In the genomic region with DNA sequence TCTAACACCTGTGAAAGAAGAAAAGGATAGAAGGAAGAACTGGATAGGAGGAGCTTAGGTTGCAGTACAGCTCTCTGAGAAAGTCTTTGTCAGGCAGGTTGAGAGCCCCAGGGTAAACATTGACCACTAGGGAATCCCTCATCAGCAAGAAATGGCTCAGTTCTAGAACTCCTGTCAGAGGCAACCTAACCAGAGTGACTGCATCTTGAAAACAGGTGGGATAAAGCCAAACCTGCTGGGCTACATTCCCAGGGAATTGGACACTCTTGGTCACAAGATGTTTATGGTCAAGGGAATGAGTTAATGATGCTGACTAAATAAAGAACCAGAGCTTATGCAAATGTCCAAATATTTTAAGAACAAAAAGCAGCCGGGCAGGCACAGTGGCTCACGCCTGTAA, we compare ENCODE assay signal across 21 cellular contexts.
"Had no signal": no experiment of that assay in that cellular context is flagged by ENCODE, and none has a peak within 500 bp of the region (broad histone marks: within the 10 kb centered on the region; RNA-seq: fewer than 3 reads in every experiment).

No MANE protein-coding gene starts in this region.

- ATAC-seq: activated CD4-positive, CD25-positive, alpha-beta regulatory T cell treated with anti-CD3 and anti-CD28 coated beads, Interleukin-2, amount 50 U/mL, for 24 hours; activated CD8-positive, alpha-beta T cell treated with anti-CD3 and anti-CD28 coated beads for 36 hours; effector memory CD8-positive, alpha-beta T cell; left lung had no signal

- H3K36me3 ChIP-seq: adrenal gland, ascending aorta, colonic mucosa, left lung, neutrophil, ovary, prostate gland, spleen, thoracic aorta had no signal

- H3K9me3 ChIP-seq: adrenal gland, colonic mucosa, neutrophil, prostate gland, thoracic aorta had no signal

- H3K27me3 Mint-ChIP-seq: activated CD8-positive, alpha-beta T cell treated with anti-CD3 and anti-CD28 coated beads for 36 hours; activated naive CD8-positive, alpha-beta T cell had no signal

- H3K4me1 ChIP-seq: adrenal gland, ascending aorta, colonic mucosa, left lung, prostate gland, spleen had no signal

- H3K27me3 ChIP-seq: ascending aorta, colonic mucosa, left lung, neutrophil, ovary had no signal

- H3K4me3 Mint-ChIP-seq: activated CD4-positive, alpha-beta T cell treated with anti-CD3 and anti-CD28 coated beads, Interleukin-2, amount 10 ng/mL, durations not matched to agents 7 days and 5 days; activated CD8-positive, alpha-beta T cell treated with anti-CD3 and anti-CD28 coated beads for 36 hours; activated naive CD8-positive, alpha-beta T cell; effector memory CD8-positive, alpha-beta T cell; nephron had no signal

- H3K4me3 ChIP-seq: adrenal gland, ascending aorta, colonic mucosa, dorsolateral prefrontal cortex, left lung, lung, ovary, prostate gland, spleen, thoracic aorta had no signal

- H3K27ac ChIP-seq: adrenal gland, ascending aorta, colonic mucosa, dorsolateral prefrontal cortex, left lung, neutrophil, ovary, prostate gland, spleen, thoracic aorta had no signal

- H3K27ac Mint-ChIP-seq: activated CD4-positive, alpha-beta T cell treated with anti-CD3 and anti-CD28 coated beads, Interleukin-2, amount 10 ng/mL, durations not matched to agents 7 days and 5 days; activated CD8-positive, alpha-beta T cell treated with anti-CD3 and anti-CD28 coated beads for 36 hours; activated naive CD8-positive, alpha-beta T cell; effector memory CD8-positive, alpha-beta T cell had no signal

- H3K4me1 Mint-ChIP-seq: activated CD4-positive, alpha-beta T cell treated with anti-CD3 and anti-CD28 coated beads, Interleukin-2, amount 10 ng/mL, durations not matched to agents 7 days and 5 days had no signal

- DNase-seq: activated CD4-positive, alpha-beta T cell treated with anti-CD3 and anti-CD28 coated beads, Interleukin-2, amount 10 ng/mL, durations not matched to agents 7 days and 5 days; activated CD8-positive, alpha-beta T cell treated with anti-CD3 and anti-CD28 coated beads for 36 hours; activated gamma-delta T cell treated with Interleukin-2 at 50 U/mL for 16 hours; activated T-cell treated with anti-CD3 and anti-CD28 coated beads, Interleukin-2, amount 50 U/mL, for 1 hour; adrenal gland; colonic mucosa; dorsolateral prefrontal cortex; effector memory CD8-positive, alpha-beta T cell; left lung; ovary; spleen; stimulated activated CD4-positive, alpha-beta T cell treated with anti-CD3 and anti-CD28 coated beads, Interleukin-4, amount 100 ng/mL, for 1 hour; stimulated activated naive CD4-positive, alpha-beta T cell had no signal
